In the genomic region with DNA sequence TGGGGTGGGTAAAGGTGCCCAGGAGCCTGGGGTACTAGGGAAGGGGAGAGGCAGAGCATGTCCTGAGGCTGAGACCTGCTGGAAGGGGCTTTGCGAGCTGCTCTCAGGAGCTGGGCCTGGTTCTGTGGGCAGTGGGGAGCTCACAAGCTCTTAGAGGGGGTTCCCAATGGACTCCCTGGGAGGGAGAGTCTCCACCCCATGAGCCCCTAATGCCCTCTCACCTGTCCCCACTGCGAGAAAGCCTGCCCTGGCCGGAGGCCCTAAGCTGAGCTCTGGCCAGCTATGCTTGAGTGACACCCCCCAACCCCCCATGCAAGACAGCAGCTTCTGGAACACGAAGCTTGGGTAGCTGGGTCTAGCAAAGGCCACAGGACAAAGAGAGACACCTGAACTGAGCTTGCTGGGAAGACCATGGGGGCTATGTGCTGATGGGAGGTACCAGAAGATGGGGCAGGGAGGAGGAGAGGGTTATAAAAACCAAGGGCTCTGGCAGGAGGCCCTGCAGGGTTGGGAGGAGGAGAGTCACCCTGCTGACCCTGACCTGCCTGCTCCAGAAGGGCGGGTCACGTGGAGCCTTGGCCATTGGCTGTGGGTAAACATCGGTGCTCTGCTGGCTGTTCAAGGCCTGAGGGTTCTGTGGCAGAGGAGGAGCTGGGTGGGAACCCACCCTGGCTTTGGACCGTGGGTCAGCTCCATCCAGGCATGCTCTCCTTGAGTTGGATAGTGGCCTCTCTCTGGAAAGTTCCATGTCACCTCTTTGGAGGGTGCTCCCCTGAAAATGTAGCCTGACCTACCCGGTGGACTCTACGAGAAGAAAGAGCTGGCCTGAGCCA, we compare ENCODE assay signal across 1 cellular context.
TF ChIP-seq lines count a peak whose summit lies in the region.

No MANE protein-coding gene starts in this region.

TF ChIP-seq in WTC11, 78 proteins besides CTCF, POLR2A, EP300 and RAD21:
- TF ChIP-seq, protein P1, sequence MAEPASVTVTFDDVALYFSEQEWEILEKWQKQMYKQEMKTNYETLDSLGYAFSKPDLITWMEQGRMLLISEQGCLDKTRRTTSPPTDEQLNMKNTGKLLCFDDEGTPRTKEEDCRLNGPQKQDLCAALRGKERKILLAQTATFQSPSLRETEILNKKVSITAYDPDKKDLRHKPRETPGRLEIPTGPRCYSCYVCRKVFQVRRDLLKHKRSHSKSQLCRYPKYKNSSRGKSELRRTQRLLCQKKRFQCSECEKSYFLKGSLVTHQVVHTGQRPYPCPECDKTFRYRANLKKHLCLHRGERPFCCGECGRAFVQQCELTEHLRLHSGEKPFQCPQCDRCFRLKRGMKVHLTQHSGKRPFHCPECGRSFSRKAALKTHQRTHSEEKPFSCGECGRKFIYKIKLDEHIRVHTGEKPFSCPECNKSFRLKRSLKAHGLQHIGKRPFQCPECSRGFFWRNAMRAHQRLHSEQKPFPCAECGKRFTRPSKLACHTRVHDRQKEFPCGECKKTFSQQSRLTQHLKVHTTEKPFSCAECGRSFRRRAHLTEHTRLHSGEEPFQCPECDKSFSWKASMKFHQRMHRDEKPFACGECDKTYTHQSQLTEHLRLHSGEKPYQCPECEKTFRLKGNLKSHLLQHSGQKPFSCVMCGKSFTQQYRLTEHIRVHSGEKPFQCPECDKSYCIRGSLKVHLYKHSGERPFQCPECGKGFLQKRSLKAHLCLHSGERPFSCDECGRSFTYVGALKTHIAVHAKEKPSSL (CRISPR knock-in tag; conservative IDR thresholded peaks at IDR 0.05) = no peak
- TF ChIP-seq SOX15 (CRISPR knock-in tag; IDR thresholded peaks at IDR 0.05) (no peak), NFYB (CRISPR knock-in tag; conservative IDR thresholded peaks at IDR 0.05; ENCODE audit: low read depth) (no peak), ZNF396 (CRISPR knock-in tag; IDR thresholded peaks at IDR 0.05; ENCODE audit: borderline replicate concordance) (no peak), HMGA2 (CRISPR knock-in tag; IDR thresholded peaks at IDR 0.05) (no peak), OVOL2 (CRISPR knock-in tag; IDR thresholded peaks at IDR 0.05; ENCODE audit: borderline replicate concordance) (no peak)
- TF ChIP-seq, protein P2, sequence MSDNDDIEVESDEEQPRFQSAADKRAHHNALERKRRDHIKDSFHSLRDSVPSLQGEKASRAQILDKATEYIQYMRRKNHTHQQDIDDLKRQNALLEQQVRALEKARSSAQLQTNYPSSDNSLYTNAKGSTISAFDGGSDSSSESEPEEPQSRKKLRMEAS (CRISPR knock-in tag; IDR thresholded peaks at IDR 0.05) = no peak
- TF ChIP-seq, protein P3, sequence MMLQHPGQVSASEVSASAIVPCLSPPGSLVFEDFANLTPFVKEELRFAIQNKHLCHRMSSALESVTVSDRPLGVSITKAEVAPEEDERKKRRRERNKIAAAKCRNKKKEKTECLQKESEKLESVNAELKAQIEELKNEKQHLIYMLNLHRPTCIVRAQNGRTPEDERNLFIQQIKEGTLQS (CRISPR knock-in tag; conservative IDR thresholded peaks at IDR 0.05) = no peak
